ENCODE assay signal across 13 cellular contexts in genomic region chr16:68070811-68071546, GRCh38. TPM values are rescaled to one million over a fixed set of nuclear protein-coding genes. Genes with fewer than 3 reads are reported as not detected.
DNase-seq lines count a peak whose midpoint lies in the region; ATAC-seq and TF ChIP-seq lines count a peak whose summit lies in the region.
"Had no signal": no experiment of that assay in that cellular context is flagged by ENCODE, and none has a peak within 500 bp of the region (broad histone marks: within the 10 kb centered on the region; RNA-seq: fewer than 3 reads in every experiment).

No MANE protein-coding gene starts in this region.

- peaks cover 32 to 67% (median 49%) of the 10 kb centered on the region in 11 experiments; a peak in 21 of 22 replicates for H3K36me3 ChIP-seq in BLaER1 treated with 17β-estradiol and CSF1 and Interleukin-3, amounts not matched to agents 10 nM and 100 nM
- H3K36me3 ChIP-seq: prostate gland had no signal

- peaks cover 67 to 69% (median 68%) of the 10 kb centered on the region in 10 experiments for H3K4me1 ChIP-seq in BLaER1 treated with 17β-estradiol and CSF1 and Interleukin-3, amounts not matched to agents 10 nM and 100 nM

- peaks cover 0 to 69% (median 19%) of the 10 kb centered on the region in 11 experiments; a peak in 12 of 22 replicates for H4K20me1 ChIP-seq in BLaER1 treated with 17β-estradiol and CSF1 and Interleukin-3, amounts not matched to agents 10 nM and 100 nM

- H3K27me3 Mint-ChIP-seq in glutamatergic neuron (ENCODE audit: unreplicated experiment) = peaks cover 8% of the 10 kb centered on the region

- H3K27ac Mint-ChIP-seq in glutamatergic neuron (ENCODE audit: unreplicated experiment) = peak overlapping the region; percentile 68

- peak overlapping the region in 10 of 11 experiments; percentile 3 to 69 (median 50); a peak in 15 of 22 replicates for H3K27ac ChIP-seq in BLaER1 treated with 17β-estradiol and CSF1 and Interleukin-3, amounts not matched to agents 10 nM and 100 nM
- H3K27ac ChIP-seq: prostate gland had no signal

- peaks cover 30% of the 10 kb centered on the region for H3K4me1 Mint-ChIP-seq in glutamatergic neuron (ENCODE audit: low read depth, unreplicated experiment)

- peak overlapping the region in 7 of 11 experiments; percentile 10 to 39 (median 33); a peak in 12 of 22 replicates for H3K9ac ChIP-seq in BLaER1 treated with 17β-estradiol and CSF1 and Interleukin-3, amounts not matched to agents 10 nM and 100 nM

- peak overlapping the region in 4 of 10 experiments; percentile 0 to 30 (median 12); a peak in 2 of 20 replicates for H3K4me3 ChIP-seq in BLaER1 treated with 17β-estradiol and CSF1 and Interleukin-3, amounts not matched to agents 10 nM and 100 nM
- no peak overlapping the region for H3K4me3 ChIP-seq in Jurkat, Clone E6-1 (ENCODE audit: low read length)
- H3K4me3 ChIP-seq: prostate gland had no signal

- H3K4me3 Mint-ChIP-seq in glutamatergic neuron (ENCODE audit: unreplicated experiment) = no peak overlapping the region

- peaks cover 0 to 8% (median 0%) of the 10 kb centered on the region in 11 experiments; a peak in 5 of 22 replicates for H3K27me3 ChIP-seq in BLaER1 treated with 17β-estradiol and CSF1 and Interleukin-3, amounts not matched to agents 10 nM and 100 nM

- H3K9me3 ChIP-seq in BLaER1 treated with 17β-estradiol and CSF1 and Interleukin-3, amounts not matched to agents 10 nM and 100 nM (replicated peaks in 1 of 11) = no peaks in the 10 kb centered on the region
- H3K9me3 ChIP-seq: prostate gland had no signal

- DNase-seq in Jurkat, Clone E6-1 (ENCODE audit: low read depth, low spot score) = peak; percentile 63
- DNase-seq in glutamatergic neuron (no peak), amygdala (lab: John Stamatoyannopoulos, UW) (no peak), RPMI8226 (no peak), T-helper 9 cell (no peak)
- DNase-seq: HCEC 1CT, kidney glomerular epithelial cell, SHP77 had no signal

- TF ChIP-seq CTCF in glutamatergic neuron (IDR thresholded peaks at IDR 0.05; ENCODE audit: partially characterized antibody, unreplicated experiment) = no peak

- H3K36me3 Mint-ChIP-seq in glutamatergic neuron (ENCODE audit: unreplicated experiment) = no peaks in the 10 kb centered on the region

- H3K9me3 Mint-ChIP-seq in glutamatergic neuron (ENCODE audit: unreplicated experiment) = peaks cover 3% of the 10 kb centered on the region

- H3K4me2 ChIP-seq in BLaER1 treated with 17β-estradiol and CSF1 and Interleukin-3, amounts not matched to agents 10 nM and 100 nM = peak overlapping the region; percentile 89 to 98 (median 95)

- ATAC-seq in GM18861 (IDR thresholded peaks at IDR 0.05; ENCODE audit: unreplicated experiment) = peak; percentile 43
- no peak for ATAC-seq in GM21737 (IDR thresholded peaks at IDR 0.05; ENCODE audit: unreplicated experiment)

RNA-seq across cellular contexts. Expression of gene NFATC3, which starts 14.2 kb away (rescaled TPM):
- 29.8 TPM for polyA plus RNA-seq in Jurkat, Clone E6-1 (2012; ENCODE audit: insufficient read depth, insufficient read length)
- 33.1 TPM for total RNA-seq in glutamatergic neuron (ENCODE audit: unreplicated experiment)

RNA-seq across cellular contexts. Expression of gene DUS2, which starts 47.9 kb away (rescaled TPM):
- polyA plus RNA-seq in Jurkat, Clone E6-1 (2012; ENCODE audit: insufficient read depth, insufficient read length) = 30.2 TPM
- 21.0 TPM for total RNA-seq in glutamatergic neuron (ENCODE audit: unreplicated experiment)

RNA-seq across cellular contexts. Expression of gene DDX28, which starts 47.9 kb away (rescaled TPM):
- polyA plus RNA-seq in Jurkat, Clone E6-1 (2012; ENCODE audit: insufficient read depth, insufficient read length) = 19.9 TPM
- total RNA-seq in glutamatergic neuron (ENCODE audit: unreplicated experiment) = 6.7 TPM

RNA-seq across cellular contexts. Expression of gene DPEP2NB, which starts 55.3 kb away (rescaled TPM):
- not detected for polyA plus RNA-seq in Jurkat, Clone E6-1 (2012; ENCODE audit: insufficient read depth, insufficient read length)
- not detected for total RNA-seq in glutamatergic neuron (ENCODE audit: unreplicated experiment)
- total RNA-seq: HT1080 had no signal
